In the genomic region with DNA sequence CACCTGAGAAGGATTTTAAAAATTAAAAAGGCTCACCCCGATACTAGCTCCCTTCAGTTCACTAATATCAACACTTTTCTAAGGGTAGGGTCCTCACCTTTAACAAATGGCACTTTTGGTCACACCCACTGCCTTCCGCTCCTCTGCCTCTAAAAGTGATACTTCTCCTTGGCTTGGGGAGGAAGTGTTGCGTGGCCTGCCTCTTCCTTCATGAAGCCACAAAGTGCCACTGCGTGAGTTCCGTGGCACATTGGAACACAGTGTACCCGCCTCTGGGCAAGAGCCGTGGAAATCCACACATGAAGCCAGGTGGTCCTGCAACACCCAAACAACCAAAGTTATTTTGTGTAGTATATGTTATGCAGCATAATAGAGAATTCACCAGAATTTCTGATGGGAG, we compare ENCODE assay signal across 16 cellular contexts. TPM values are rescaled to one million over a fixed set of nuclear protein-coding genes. Genes with fewer than 3 reads are reported as not detected.
DNase-seq lines count a peak whose midpoint lies in the region; ATAC-seq and TF ChIP-seq lines count a peak whose summit lies in the region.
"Had no signal": no experiment of that assay in that cellular context is flagged by ENCODE, and none has a peak within 500 bp of the region (broad histone marks: within the 10 kb centered on the region; RNA-seq: fewer than 3 reads in every experiment).

No MANE protein-coding gene starts in this region.

- H3K27ac ChIP-seq in left ventricle myocardium inferior (replicated peaks) (no peak overlapping the region), dorsolateral prefrontal cortex (no peak overlapping the region)
- H3K27ac ChIP-seq: suprapubic skin had no signal

- H3K9me2 ChIP-seq in Loucy (replicated peaks; ENCODE audit: low read depth, low read length), result no peaks in the 10 kb centered on the region

- H3K9me3 ChIP-seq in left ventricle myocardium inferior (replicated peaks) (no peaks in the 10 kb centered on the region), Loucy (ENCODE audit: insufficient read depth, low read depth, low read length) (no peaks in the 10 kb centered on the region)
- H3K9me3 ChIP-seq: suprapubic skin had no signal

- ATAC-seq in Right ventricle myocardium superior (ENCODE audit: poor library complexity) (no peak), HG02840 (IDR thresholded peaks at IDR 0.05; ENCODE audit: low FRiP score, unreplicated experiment) (no peak)
- no peak for ATAC-seq in activated naive CD8-positive, alpha-beta T cell treated with anti-CD3 and anti-CD28 coated beads, Interleukin-2, amount 50 U/mL, for 24 hours
- ATAC-seq: activated CD4-positive, CD25-positive, alpha-beta regulatory T cell treated with anti-CD3 and anti-CD28 coated beads, Interleukin-2, amount 50 U/mL, for 24 hours; PC-3 had no signal

- no peak for TF ChIP-seq CTCF in left ventricle myocardium inferior (IDR thresholded peaks at IDR 0.05; ENCODE audit: borderline replicate concordance)
- no peak for TF ChIP-seq CTCF in Loucy (conservative IDR thresholded peaks at IDR 0.05; ENCODE audit: low read length)
- TF ChIP-seq CTCF in dorsolateral prefrontal cortex (IDR thresholded peaks at IDR 0.05 in 54 of 56, conservative IDR thresholded peaks at IDR 0.05 in 2 of 56; ENCODE audit: low read depth in 1 of 56, partially characterized antibody in 56 of 56), result no peak

- intact Hi-C loops in Right ventricle myocardium superior (cut with DNase I) (no loop called here), left ventricle myocardium inferior (cut with micrococcal nuclease) (no loop called here), dorsolateral prefrontal cortex (cut with DNase I) (no loop called here)

- peaks cover 24% of the 10 kb centered on the region for H3K36me3 Mint-ChIP-seq in activated naive CD8-positive, alpha-beta T cell treated with anti-CD3 and anti-CD28 coated beads, Interleukin-2, amount 50 U/mL, for 24 hours (ENCODE audit: low read depth)

- H3K27me3 Mint-ChIP-seq in activated naive CD8-positive, alpha-beta T cell treated with anti-CD3 and anti-CD28 coated beads, Interleukin-2, amount 50 U/mL, for 24 hours, result no peaks in the 10 kb centered on the region

- H4K20me1 ChIP-seq in Loucy (ENCODE audit: insufficient read depth, low read length, poor library complexity, severe bottlenecking), result peaks cover 13% of the 10 kb centered on the region

- peaks cover 43% of the 10 kb centered on the region; the same call in 1 of the 2 replicates for H3K79me2 ChIP-seq in Loucy (ENCODE audit: insufficient read depth, low read length)

- H3K36me3 ChIP-seq in left ventricle myocardium inferior, result peaks cover 26% of the 10 kb centered on the region
- peaks cover 8% of the 10 kb centered on the region; the same call in 1 of the 2 replicates for H3K36me3 ChIP-seq in Loucy (ENCODE audit: insufficient read depth, low read length)

- no peak overlapping the region for H3K4me3 Mint-ChIP-seq in activated naive CD8-positive, alpha-beta T cell treated with anti-CD3 and anti-CD28 coated beads, Interleukin-2, amount 50 U/mL, for 24 hours

- H3K27ac Mint-ChIP-seq in activated naive CD8-positive, alpha-beta T cell treated with anti-CD3 and anti-CD28 coated beads, Interleukin-2, amount 50 U/mL, for 24 hours, result no peak overlapping the region

- H3K4me2 ChIP-seq in Loucy (ENCODE audit: low read depth, low read length, poor library complexity, severe bottlenecking), result peak overlapping the region; percentile 23

- peaks cover 4% of the 10 kb centered on the region; the same call in 1 of the 2 replicates for H3F3A ChIP-seq in Loucy (ENCODE audit: low read depth)

- no peak overlapping the region for H3K4me3 ChIP-seq in left ventricle myocardium inferior
- peak overlapping the region; percentile 20 for H3K4me3 ChIP-seq in Loucy (ENCODE audit: low read length, poor library complexity, severe bottlenecking)
- no peak overlapping the region for H3K4me3 ChIP-seq in dorsolateral prefrontal cortex
- H3K4me3 ChIP-seq: suprapubic skin had no signal

- peak; percentile 62 for DNase-seq in Right ventricle myocardium superior
- DNase-seq in left ventricle myocardium inferior, result no peak
- DNase-seq in activated naive CD8-positive, alpha-beta T cell treated with anti-CD3 and anti-CD28 coated beads, Interleukin-2, amount 50 U/mL, for 24 hours, result peak; percentile 17
- peak; percentile 6 for DNase-seq in stimulated activated CD8-positive, alpha-beta memory T cell treated with anti-CD3 and anti-CD28 coated beads, Interleukin-15, amount 100 ng/mL, for 1 hour (ENCODE audit: low read depth)
- no peak for DNase-seq in dorsolateral prefrontal cortex
- DNase-seq in NCI-H2107 (lab: John Stamatoyannopoulos, UW), result no peak
- DNase-seq: effector CD4-positive, alpha-beta T cell; NCI-H1694; NCI-H524; occipital lobe; PC-3; SW 1271 had no signal

- peaks cover 43% of the 10 kb centered on the region for H3K4me1 ChIP-seq in left ventricle myocardium inferior
- H3K4me1 ChIP-seq in Loucy (ENCODE audit: insufficient read depth, low read length, poor library complexity, severe bottlenecking), result peaks cover 52% of the 10 kb centered on the region

- H3K9ac ChIP-seq in Loucy (ENCODE audit: low read depth, low read length, poor library complexity, severe bottlenecking), result no peak overlapping the region

- H3K9me3 Mint-ChIP-seq in activated naive CD8-positive, alpha-beta T cell treated with anti-CD3 and anti-CD28 coated beads, Interleukin-2, amount 50 U/mL, for 24 hours, result no peaks in the 10 kb centered on the region

- no peak overlapping the region for H2AFZ ChIP-seq in Loucy (ENCODE audit: low read length)

- H3K4me1 Mint-ChIP-seq in activated naive CD8-positive, alpha-beta T cell treated with anti-CD3 and anti-CD28 coated beads, Interleukin-2, amount 50 U/mL, for 24 hours, result peaks cover 62% of the 10 kb centered on the region

- H3K27me3 ChIP-seq in left ventricle myocardium inferior (ENCODE audit: low read depth), result no peaks in the 10 kb centered on the region
- H3K27me3 ChIP-seq in Loucy (ENCODE audit: insufficient read depth, low read length, poor library complexity, severe bottlenecking), result no peaks in the 10 kb centered on the region
- no peaks in the 10 kb centered on the region for H3K27me3 ChIP-seq in dorsolateral prefrontal cortex
- H3K27me3 ChIP-seq: suprapubic skin had no signal

RNA-seq across cellular contexts. Expression of gene B4GALT4, which starts 3.9 kb away (rescaled TPM):
- total RNA-seq in Right ventricle myocardium superior (10.5 TPM), left ventricle myocardium inferior (12.7 TPM), dorsolateral prefrontal cortex (10 to 100 TPM in 116 of 120 experiments, 1 to 10 TPM in 4; 7.4 to 34.5 (median 16.0) TPM)

RNA-seq across cellular contexts. Expression of gene ARHGAP31, which starts 57.4 kb away (rescaled TPM):
- total RNA-seq in Right ventricle myocardium superior (42.1 TPM), left ventricle myocardium inferior (38.0 TPM), dorsolateral prefrontal cortex (10 to 100 TPM; 10.9 to 62.5 (median 21.3) TPM)

Comparison
In these comparisons a context has a peak if more than half of its experiments do, and no peak if none do; other contexts are left out.
1. DNase-seq: peak in Right ventricle myocardium superior (single experiment), activated naive CD8-positive, alpha-beta T cell treated with anti-CD3 and anti-CD28 coated beads, Interleukin-2, amount 50 U/mL, for 24 hours (single experiment) and stimulated activated CD8-positive, alpha-beta memory T cell treated with anti-CD3 and anti-CD28 coated beads, Interleukin-15, amount 100 ng/mL, for 1 hour (single experiment); none in left ventricle myocardium inferior (single experiment), dorsolateral prefrontal cortex (0 of 10) and NCI-H2107 (single experiment).